In genomic region chr2:37476411-37476810, GRCh38 we compare ENCODE assay signal across 19 cellular contexts.
DNase-seq lines count a peak whose midpoint lies in the region; ATAC-seq and TF ChIP-seq lines count a peak whose summit lies in the region.
"Had no signal": no experiment of that assay in that cellular context is flagged by ENCODE, and none has a peak within 500 bp of the region (broad histone marks: within the 10 kb centered on the region; RNA-seq: fewer than 3 reads in every experiment).

No MANE protein-coding gene starts in this region.

- H3K27me3 Mint-ChIP-seq in GM23338 (ENCODE audit: insufficient read depth, low read depth, poor library complexity) = peaks cover 2% of the 10 kb centered on the region
- no peaks in the 10 kb centered on the region for H3K27me3 Mint-ChIP-seq in MCF 10A (ENCODE audit: insufficient read depth, unreplicated experiment)

- no peaks in the 10 kb centered on the region for H3K79me2 ChIP-seq in GM23338 (replicated peaks; ENCODE audit: insufficient read depth)

- H3K36me3 Mint-ChIP-seq in GM23338 (ENCODE audit: low read depth) (peaks cover 3% of the 10 kb centered on the region), MCF 10A (ENCODE audit: insufficient read depth, unreplicated experiment) (no peaks in the 10 kb centered on the region)
- H3K36me3 Mint-ChIP-seq: CD8-positive, alpha-beta T cell; IgD-negative memory B cell had no signal

- intact Hi-C loops in ascending aorta (cut with DNase I) (no loop called here), right lobe of liver (cut with DNase I) (no loop called here), MCF 10A (cut with micrococcal nuclease) (no loop called here)

- DNase-seq in GM23338 (ENCODE audit: low spot score) (no peak), ascending aorta (ENCODE audit: low spot score in 2 of 2) (no peak), right lobe of liver (no peak), thoracic aorta (ENCODE audit: low spot score) (no peak), UCSD-AML1 (lab: John Stamatoyannopoulos, UW; ENCODE audit: unreplicated experiment) (no peak), MCF 10A (ENCODE audit: unreplicated experiment) (no peak)
- DNase-seq: CD8-positive, alpha-beta T cell; COR-L47; DMS 273 treated with DMSO at 0.1 percent for 48 hours; DMS53; DND-41; EL had no signal

- no peak overlapping the region for H3K27ac ChIP-seq in GM23338 (ENCODE audit: low read depth)
- H3K27ac ChIP-seq in ascending aorta = peak overlapping the region; percentile 37 to 45
- H3K27ac ChIP-seq in right lobe of liver = peak overlapping the region in 1 of 3 donors; percentile 40
- peak overlapping the region; percentile 12 to 13 for H3K27ac ChIP-seq in thoracic aorta
- H3K27ac ChIP-seq: BLaER1 treated with 17β-estradiol and CSF1 and Interleukin-3, amounts not matched to agents 10 nM and 100 nM; HL-60 had no signal

- no peaks in the 10 kb centered on the region for H3K4me1 ChIP-seq in GM23338 (ENCODE audit: insufficient read depth)
- peaks cover 11 to 19% of the 10 kb centered on the region in 2 donors for H3K4me1 ChIP-seq in ascending aorta
- peaks cover 0 to 7% (median 0%) of the 10 kb centered on the region in 4 donors for H3K4me1 ChIP-seq in right lobe of liver
- H3K4me1 ChIP-seq in thoracic aorta (ENCODE audit: control insufficient read depth in 1 of 2, low read depth in 2 of 2) = peaks cover 18 to 45% of the 10 kb centered on the region in 2 donors
- H3K4me1 ChIP-seq: BLaER1 treated with 17β-estradiol and CSF1 and Interleukin-3, amounts not matched to agents 10 nM and 100 nM had no signal

- H3K9me2 ChIP-seq in GM23338 (ENCODE audit: insufficient read depth) = peaks cover 7% of the 10 kb centered on the region; the same call in 1 of the 2 replicates

- no peaks in the 10 kb centered on the region for H3K9me3 ChIP-seq in ascending aorta
- H3K9me3 ChIP-seq in right lobe of liver = no peaks in the 10 kb centered on the region
- H3K9me3 ChIP-seq in thoracic aorta = no peaks in the 10 kb centered on the region
- H3K9me3 ChIP-seq: HAP-1 had no signal

- H3K9me3 Mint-ChIP-seq in GM23338 = peaks cover 6% of the 10 kb centered on the region
- no peaks in the 10 kb centered on the region for H3K9me3 Mint-ChIP-seq in MCF 10A (ENCODE audit: unreplicated experiment)
- H3K9me3 Mint-ChIP-seq: CD8-positive, alpha-beta T cell had no signal

- POLR2A ChIA-PET in MCF 10A (lab: Yijun Ruan, JAX) = no interaction called here

- no peaks in the 10 kb centered on the region for H3K27me3 ChIP-seq in GM23338 (ENCODE audit: insufficient read depth)
- no peaks in the 10 kb centered on the region for H3K27me3 ChIP-seq in ascending aorta
- no peaks in the 10 kb centered on the region for H3K27me3 ChIP-seq in right lobe of liver
- no peaks in the 10 kb centered on the region for H3K27me3 ChIP-seq in thoracic aorta (replicated peaks; ENCODE audit: insufficient read depth)
- H3K27me3 ChIP-seq: BLaER1 treated with 17β-estradiol and CSF1 and Interleukin-3, amounts not matched to agents 10 nM and 100 nM had no signal

- H3K4me1 Mint-ChIP-seq in GM23338 = peaks cover 2% of the 10 kb centered on the region; the same call in 2 of the 3 replicates
- peaks cover 7% of the 10 kb centered on the region for H3K4me1 Mint-ChIP-seq in MCF 10A (ENCODE audit: insufficient read depth, unreplicated experiment)
- H3K4me1 Mint-ChIP-seq: B cell had no signal

- TF ChIP-seq CTCF in GM23338 (conservative IDR thresholded peaks at IDR 0.05; ENCODE audit: low read depth in 2 of 2) (no peak), ascending aorta (IDR thresholded peaks at IDR 0.05) (no peak), right lobe of liver (IDR thresholded peaks at IDR 0.05) (no peak), thoracic aorta (IDR thresholded peaks at IDR 0.05) (no peak), MCF 10A (IDR thresholded peaks at IDR 0.05; ENCODE audit: unreplicated experiment) (no peak)

- H3F3A ChIP-seq in GM23338 (replicated peaks; ENCODE audit: low read depth) = no peaks in the 10 kb centered on the region

- peak overlapping the region; percentile 85; the same call in 1 of the 2 replicates for H2AFZ ChIP-seq in GM23338

- no peaks in the 10 kb centered on the region for H3K36me3 ChIP-seq in GM23338 (ENCODE audit: insufficient read depth)
- no peaks in the 10 kb centered on the region for H3K36me3 ChIP-seq in ascending aorta
- no peaks in the 10 kb centered on the region for H3K36me3 ChIP-seq in right lobe of liver
- no peaks in the 10 kb centered on the region for H3K36me3 ChIP-seq in thoracic aorta
- H3K36me3 ChIP-seq: HAP-1 had no signal

- no peak overlapping the region for H3K4me3 Mint-ChIP-seq in GM23338
- H3K4me3 Mint-ChIP-seq in MCF 10A (ENCODE audit: unreplicated experiment) = no peak overlapping the region
- H3K4me3 Mint-ChIP-seq: B cell; CD8-positive, alpha-beta T cell; IgD-negative memory B cell had no signal

- no TSS peak for BruUV-seq in MCF 10A (replicated peaks; lab: Mats Ljungman, UMichigan)

- WGBS in right lobe of liver (ENCODE audit: insufficient coverage, low coverage, low lambda C conversion rate, missing lambda C conversion rate) = 70% methylated on average over 3 of the region's 4 CpGs

- H3K27ac Mint-ChIP-seq in GM23338 = no peak overlapping the region
- no peak overlapping the region for H3K27ac Mint-ChIP-seq in MCF 10A (ENCODE audit: low read depth, unreplicated experiment)
- H3K27ac Mint-ChIP-seq: B cell; CD8-positive, alpha-beta T cell; IgD-negative memory B cell had no signal

- no peak overlapping the region for H3K4me3 ChIP-seq in GM23338
- H3K4me3 ChIP-seq in ascending aorta = no peak overlapping the region
- no peak overlapping the region for H3K4me3 ChIP-seq in right lobe of liver
- H3K4me3 ChIP-seq in thoracic aorta = no peak overlapping the region
- H3K4me3 ChIP-seq: BLaER1 treated with 17β-estradiol and CSF1 and Interleukin-3, amounts not matched to agents 10 nM and 100 nM; GM12878; HAP-1 had no signal

- no peak for TF ChIP-seq POLR2A in right lobe of liver (IDR thresholded peaks at IDR 0.05)

- H4K20me1 ChIP-seq in GM23338 (replicated peaks; ENCODE audit: insufficient read depth) = 0 out of 2 replicates have a peak, but pooled peaks cover 2% of the 10 kb centered on the region
- H4K20me1 ChIP-seq: BLaER1 treated with 17β-estradiol and CSF1 and Interleukin-3, amounts not matched to agents 10 nM and 100 nM had no signal

- ATAC-seq in GM23338 (no peak), right lobe of liver (peak; percentile 25 to 56 (median 38)), thoracic aorta (ENCODE audit: insufficient number of reproducible peaks, low FRiP score, low read depth) (no peak), GM21723 (IDR thresholded peaks at IDR 0.05; ENCODE audit: unreplicated experiment) (no peak)
- ATAC-seq: CD8-positive, alpha-beta T cell; GM12878 had no signal

- H3K4me2 ChIP-seq in GM23338 = no peak overlapping the region
- H3K4me2 ChIP-seq: BLaER1 treated with 17β-estradiol and CSF1 and Interleukin-3, amounts not matched to agents 10 nM and 100 nM had no signal

- CTCF ChIA-PET in MCF 10A (lab: Yijun Ruan, JAX) = interaction anchor here (0.6 to 1.1 kb wide), 2 partner anchors 16 to 174 kb away, joined by 3 to 4 read pairs; no protein-coding TSS in a partner anchor

TF ChIP-seq in GM23338, 12 proteins besides CTCF, POLR2A, EP300 and RAD21 (continues in another document):
- TF ChIP-seq POLR2AphosphoS5 (IDR thresholded peaks at IDR 0.05; ENCODE audit: low read depth) = no peak
- no peak for TF ChIP-seq STAT1 (IDR thresholded peaks at IDR 0.05; ENCODE audit: unreplicated experiment)
- no peak for TF ChIP-seq EZH2phosphoT487 (IDR thresholded peaks at IDR 0.05; ENCODE audit: unreplicated experiment)
- TF ChIP-seq REST (IDR thresholded peaks at IDR 0.05; ENCODE audit: unreplicated experiment) = no peak
- TF ChIP-seq NANOG (IDR thresholded peaks at IDR 0.05; ENCODE audit: borderline replicate concordance) = no peak
- TF ChIP-seq EZH2 (IDR thresholded peaks at IDR 0.05; ENCODE audit: low read depth, unreplicated experiment) = no peak
- TF ChIP-seq JUNB (IDR thresholded peaks at IDR 0.05; ENCODE audit: unreplicated experiment) = no peak
- TF ChIP-seq ETS1 (IDR thresholded peaks at IDR 0.05) = no peak
- TF ChIP-seq ZNF114 (CRISPR knock-in tag; IDR thresholded peaks at IDR 0.05) = no peak

Comparison
In these comparisons a context has a peak if more than half of its experiments do, and no peak if none do; other contexts are left out.
1. ATAC-seq: peak in right lobe of liver (4 of 4); none in GM23338 (single experiment), thoracic aorta (single experiment) and GM21723 (single experiment).